ENCODE assay signal across 8 cellular contexts in genomic region chr5:79200573-79201183, GRCh38. TPM values are rescaled to one million over a fixed set of nuclear protein-coding genes. Genes with fewer than 3 reads are reported as not detected.
DNase-seq lines count a peak whose midpoint lies in the region; ATAC-seq and TF ChIP-seq lines count a peak whose summit lies in the region.

No MANE protein-coding gene starts in this region.

- H3K9me3 Mint-ChIP-seq in CD4-positive, alpha-beta T cell = no peaks in the 10 kb centered on the region

- no peaks in the 10 kb centered on the region for H3K27me3 Mint-ChIP-seq in CD4-positive, alpha-beta T cell
- H3K27me3 Mint-ChIP-seq in T-helper 17 cell = no peaks in the 10 kb centered on the region

- H3K27ac Mint-ChIP-seq in CD4-positive, alpha-beta T cell = no peak overlapping the region
- H3K27ac Mint-ChIP-seq in T-helper 17 cell = no peak overlapping the region

- no peak for DNase-seq in CD4-positive, alpha-beta T cell
- peak; percentile 22 for DNase-seq in H4 (ENCODE audit: low spot score)
- DNase-seq in T-helper 17 cell = no peak
- peak; percentile 13 for DNase-seq in iris pigment epithelial cell (ENCODE audit: low read depth)
- no peak for DNase-seq in stimulated activated naive CD4-positive, alpha-beta T cell treated with Interleukin-2 at 50 U/mL for 16 hours (lab: John Stamatoyannopoulos, UW)

- no peak overlapping the region for H3K4me3 Mint-ChIP-seq in CD4-positive, alpha-beta T cell
- no peak overlapping the region for H3K4me3 Mint-ChIP-seq in T-helper 17 cell

- TF ChIP-seq CTCF in CD4-positive, alpha-beta T cell (IDR thresholded peaks at IDR 0.05) = peak; percentile 38

- no peak overlapping the region for H3K27ac ChIP-seq in CD4-positive, alpha-beta T cell (ENCODE audit: low read depth, low read length)

- no peaks in the 10 kb centered on the region for H3K9me3 ChIP-seq in CD4-positive, alpha-beta T cell (ENCODE audit: control insufficient read depth, low read length)
- H3K9me3 ChIP-seq in T-helper 17 cell (ENCODE audit: control insufficient read depth, low read length, poor library complexity, severe bottlenecking) = no peaks in the 10 kb centered on the region

- intact Hi-C loops in CD4-positive, alpha-beta T cell (cut with DNase I, micrococcal nuclease) = no loop called here

- CTCF ChIA-PET in CD4-positive, alpha-beta T cell (lab: Charles Lee) = no interaction called here

- no peaks in the 10 kb centered on the region for H3K4me1 Mint-ChIP-seq in CD4-positive, alpha-beta T cell (ENCODE audit: low read depth)
- no peaks in the 10 kb centered on the region for H3K4me1 Mint-ChIP-seq in T-helper 17 cell

- no peaks in the 10 kb centered on the region for H3K36me3 Mint-ChIP-seq in CD4-positive, alpha-beta T cell (ENCODE audit: low read depth)
- H3K36me3 Mint-ChIP-seq in T-helper 17 cell (ENCODE audit: low read depth) = peaks cover 5% of the 10 kb centered on the region

- peak; percentile 51 for ATAC-seq in CD4-positive, alpha-beta T cell (ENCODE audit: poor library complexity)
- ATAC-seq in T-helper 17 cell (peak; percentile 76), GM18519 (IDR thresholded peaks at IDR 0.05; ENCODE audit: low FRiP score, unreplicated experiment) (no peak), HG02798 (IDR thresholded peaks at IDR 0.05; ENCODE audit: poor library complexity, unreplicated experiment) (no peak)
- ATAC-seq in activated CD4-positive, CD25-positive, alpha-beta regulatory T cell treated with anti-CD3 and anti-CD28 coated beads, Interleukin-2, amount 50 U/mL, for 24 hours = no peak

- H3K27me3 ChIP-seq in CD4-positive, alpha-beta T cell (ENCODE audit: control insufficient read depth, insufficient read depth, low read length) = no peaks in the 10 kb centered on the region

- POLR2A ChIA-PET in CD4-positive, alpha-beta T cell (lab: Charles Lee) = no interaction called here

RNA-seq across cellular contexts. Expression of gene JMY, which starts 35.3 kb away (rescaled TPM):
- 10 to 100 TPM; 73.3 to 73.5 TPM for total RNA-seq in CD4-positive, alpha-beta T cell
- total RNA-seq in H4 (2014; rRNA removed; shearing (Covaris generic)) = 3.5 and 3.6 TPM in 2 replicates
- 10 to 100 TPM; 60.5 to 74.3 TPM for total RNA-seq in T-helper 17 cell

Comparison
In these comparisons a context has a peak if more than half of its experiments do, and no peak if none do; other contexts are left out.
1. ATAC-seq: peak in CD4-positive, alpha-beta T cell (single experiment) and T-helper 17 cell (single experiment); none in activated CD4-positive, CD25-positive, alpha-beta regulatory T cell treated with anti-CD3 and anti-CD28 coated beads, Interleukin-2, amount 50 U/mL, for 24 hours (0 of 2), GM18519 (single experiment) and HG02798 (single experiment).
2. DNase-seq: peak in H4 (single experiment) and iris pigment epithelial cell (single experiment); none in CD4-positive, alpha-beta T cell (0 of 10), T-helper 17 cell (0 of 3) and stimulated activated naive CD4-positive, alpha-beta T cell treated with Interleukin-2 at 50 U/mL for 16 hours (single experiment).
3. RNA of gene JMY, which starts 35.3 kb away (total RNA-seq): 60.5 to 74.3 TPM in T-helper 17 cell and 73.3 to 73.5 TPM in CD4-positive, alpha-beta T cell; 3.5 to 3.6 TPM in H4; every median in the first group is over 10 times any median in the second.